Comparison of ENCODE assay signal across 8 cellular contexts in the genomic region with DNA sequence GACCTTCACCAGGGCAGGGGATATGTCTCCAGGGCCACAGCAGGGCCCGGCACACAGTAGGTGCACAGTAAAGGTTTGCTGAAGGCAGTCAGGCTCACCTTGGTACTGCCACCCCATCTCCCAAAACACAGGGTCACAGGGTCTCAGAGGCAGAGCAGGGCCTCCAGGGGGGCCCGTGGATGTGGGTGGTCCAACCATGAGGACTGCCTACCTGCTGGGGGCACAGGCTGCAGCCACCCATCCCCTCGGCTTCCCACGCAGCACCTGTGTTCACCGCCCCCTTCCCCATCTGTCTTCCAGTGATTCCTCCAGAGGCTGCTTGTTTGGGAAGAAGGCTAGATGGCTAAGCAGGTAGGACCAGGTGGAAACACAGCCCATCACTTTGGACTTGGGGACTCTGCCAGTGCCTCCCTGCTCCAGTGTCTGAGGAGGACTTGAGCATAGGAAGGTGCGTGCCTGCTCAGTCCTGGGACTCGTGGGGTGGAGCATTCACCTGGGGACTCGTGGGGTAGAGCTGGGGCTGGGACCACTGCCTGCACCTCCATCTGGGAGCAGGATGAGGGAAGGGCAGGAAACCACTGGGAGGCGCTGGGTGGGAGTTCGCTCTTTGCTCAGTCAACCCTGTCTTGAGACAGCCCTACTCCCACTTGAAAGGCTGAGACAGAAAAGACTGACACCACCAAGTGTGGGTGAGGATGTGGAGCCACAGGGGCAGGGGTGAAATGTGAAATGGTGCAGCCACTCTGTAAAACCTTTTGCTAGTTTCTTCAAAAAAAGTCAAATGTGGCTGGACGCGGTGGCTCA. TPM values are rescaled to one million over a fixed set of nuclear protein-coding genes. Genes with fewer than 3 reads are reported as not detected.
A peak's percentile ranks its signal among the peaks of the same experiment; 100 is the strongest.
DNase-seq lines count a peak whose midpoint lies in the region; ATAC-seq and TF ChIP-seq lines count a peak whose summit lies in the region.

No MANE protein-coding gene starts in this region.

- intact Hi-C loops in aorta (cut with DNase I): loop anchor here (5.0 kb wide), 3 partner anchors 133 to 307 kb away; no protein-coding TSS in a partner anchor

- peak; percentile 14 for TF ChIP-seq CTCF in RWPE2 (IDR thresholded peaks at IDR 0.05; ENCODE audit: poor library complexity, severe bottlenecking)
- TF ChIP-seq CTCF in right atrium auricular region (IDR thresholded peaks at IDR 0.05): no peak

- H3K36me3 ChIP-seq in RWPE2 (ENCODE audit: low read depth): no peaks in the 10 kb centered on the region
- H3K36me3 ChIP-seq in right atrium auricular region: no peaks in the 10 kb centered on the region
- H3K36me3 ChIP-seq in aorta (ENCODE audit: control insufficient read depth in 1 of 2, insufficient read depth in 2 of 2, low read length in 1 of 2): no peaks in the 10 kb centered on the region

- peak in 2 of 3 experiments; percentile 38 to 62 for DNase-seq in NCI-H1417 (lab: John Stamatoyannopoulos, UW)
- DNase-seq in NCI-H1417 treated with DMSO at 0.1 percent for 48 hours (lab: John Stamatoyannopoulos, UW): no peak
- DNase-seq in RWPE2 (ENCODE audit: low spot score): no peak
- no peak for DNase-seq in right atrium auricular region (ENCODE audit: low spot score)
- DNase-seq in stimulated activated CD8-positive, alpha-beta memory T cell treated with anti-CD3 and anti-CD28 coated beads, Interleukin-4, amount 100 ng/mL, for 48 hours: peak; percentile 19
- no peak for DNase-seq in HT-29 (ENCODE audit: low spot score)
- no peak for DNase-seq in aorta
- no peak for DNase-seq in NOMO-1 treated with dmso at 0.1 percent for 144 hours (lab: John Stamatoyannopoulos, UW; ENCODE audit: unreplicated experiment)

- H3K9me3 ChIP-seq in RWPE2 (ENCODE audit: severe bottlenecking) (no peaks in the 10 kb centered on the region), right atrium auricular region (no peaks in the 10 kb centered on the region), aorta (ENCODE audit: control insufficient read depth, low read length) (no peaks in the 10 kb centered on the region)

- 90 to 95% methylated on average over 12 of the region's 12 CpGs for WGBS in aorta, 2 donors

- peak overlapping the region; percentile 92 for H3K27ac ChIP-seq in RWPE2 (ENCODE audit: poor library complexity, severe bottlenecking)
- peak overlapping the region; percentile 95 to 97 for H3K27ac ChIP-seq in right atrium auricular region
- H3K27ac ChIP-seq in aorta (ENCODE audit: low read depth in 1 of 2, low read length in 2 of 2): peak overlapping the region in 1 of 2 donors; percentile 70

- H3K4me1 ChIP-seq in RWPE2 (ENCODE audit: insufficient read depth, poor library complexity, severe bottlenecking) (peaks cover 14% of the 10 kb centered on the region), right atrium auricular region (peaks cover 0 to 70% of the 10 kb centered on the region in 2 donors), aorta (ENCODE audit: control insufficient read depth in 1 of 2, insufficient read depth in 2 of 2, low read length in 2 of 2) (no peaks in the 10 kb centered on the region)

- H3K27me3 ChIP-seq in RWPE2 (ENCODE audit: insufficient read depth, poor library complexity, severe bottlenecking) (no peaks in the 10 kb centered on the region), right atrium auricular region (no peaks in the 10 kb centered on the region), aorta (ENCODE audit: control insufficient read depth in 1 of 2, insufficient read depth in 2 of 2, low read length in 1 of 2) (no peaks in the 10 kb centered on the region)

- H3K4me3 ChIP-seq in RWPE2 (ENCODE audit: severe bottlenecking): no peak overlapping the region
- no peak overlapping the region for H3K4me3 ChIP-seq in right atrium auricular region
- H3K4me3 ChIP-seq in aorta (ENCODE audit: low read length in 2 of 2): no peak overlapping the region

- ATAC-seq in RWPE2 (ENCODE audit: low read depth): no peak
- no peak for ATAC-seq in aorta (ENCODE audit: low FRiP score)

RNA-seq across cellular contexts. Expression of a gene that starts 18.8 kb away (rescaled TPM):
- total RNA-seq in right atrium auricular region: 10 to 100 TPM; 44.5 to 93.1 TPM
- 23.8 and 30.5 TPM in 2 replicates for total RNA-seq in HT-29 (2014; rRNA removed; shearing (Covaris generic))
- 100 to 1,000 TPM; 176 to 358 TPM for total RNA-seq in aorta
- polyA plus RNA-seq in aorta: 100 to 1,000 TPM in 1 of 2 donors, 10 to 100 TPM in 1; 55.5 to 149 TPM

Comparison
In these comparisons a context has a peak if more than half of its experiments do, and no peak if none do; other contexts are left out.
1. DNase-seq: peak in NCI-H1417 (2 of 3) and stimulated activated CD8-positive, alpha-beta memory T cell treated with anti-CD3 and anti-CD28 coated beads, Interleukin-4, amount 100 ng/mL, for 48 hours (single experiment); none in NCI-H1417 treated with DMSO at 0.1 percent for 48 hours (single experiment), RWPE2 (single experiment), right atrium auricular region (single experiment), HT-29 (single experiment), aorta (0 of 2) and NOMO-1 treated with dmso at 0.1 percent for 144 hours (single experiment).